In genomic region chr5:56025303-56025885, GRCh38 we compare ENCODE assay signal across 1 cellular context.
TF ChIP-seq lines count a peak whose summit lies in the region.

No MANE protein-coding gene starts in this region.

TF ChIP-seq in HepG2, 621 proteins besides CTCF, POLR2A, EP300 and RAD21 (continued from another document and continues in another):
- TF ChIP-seq ZNF687 (CRISPR knock-in tag; IDR thresholded peaks at IDR 0.05), result no peak
- TF ChIP-seq PITX1 (CRISPR knock-in tag; IDR thresholded peaks at IDR 0.05), result peak; percentile 84
- no peak for TF ChIP-seq ZNF713 (CRISPR knock-in tag; IDR thresholded peaks at IDR 0.05)
- TF ChIP-seq FUBP1 (CRISPR knock-in tag; IDR thresholded peaks at IDR 0.05; ENCODE audit: borderline replicate concordance), result no peak
- TF ChIP-seq JDP2 (CRISPR knock-in tag; IDR thresholded peaks at IDR 0.05; ENCODE audit: borderline replicate concordance), result no peak
- TF ChIP-seq FOXP1 (IDR thresholded peaks at IDR 0.05), result peak; percentile 25; the same call in 1 of the 2 replicates
- TF ChIP-seq FOXP1 (CRISPR knock-in tag; IDR thresholded peaks at IDR 0.05), result peak; percentile 80
- no peak for TF ChIP-seq SOX6 (IDR thresholded peaks at IDR 0.05)
- peak; percentile 90 for TF ChIP-seq SOX6 (CRISPR knock-in tag; IDR thresholded peaks at IDR 0.05)
- no peak for TF ChIP-seq ZNF724P (CRISPR knock-in tag; IDR thresholded peaks at IDR 0.05; ENCODE audit: borderline replicate concordance)
- peak; percentile 87; the same call in 1 of the 2 replicates for TF ChIP-seq ATF1 (CRISPR knock-in tag; IDR thresholded peaks at IDR 0.05)
- TF ChIP-seq ZFP82 (CRISPR knock-in tag; IDR thresholded peaks at IDR 0.05; ENCODE audit: borderline replicate concordance), result no peak
- no peak for TF ChIP-seq FOXC1 (CRISPR knock-in tag; IDR thresholded peaks at IDR 0.05; ENCODE audit: borderline replicate concordance)
- peak; percentile 84 for TF ChIP-seq RARA (CRISPR knock-in tag; IDR thresholded peaks at IDR 0.05)
- TF ChIP-seq, protein P1, sequence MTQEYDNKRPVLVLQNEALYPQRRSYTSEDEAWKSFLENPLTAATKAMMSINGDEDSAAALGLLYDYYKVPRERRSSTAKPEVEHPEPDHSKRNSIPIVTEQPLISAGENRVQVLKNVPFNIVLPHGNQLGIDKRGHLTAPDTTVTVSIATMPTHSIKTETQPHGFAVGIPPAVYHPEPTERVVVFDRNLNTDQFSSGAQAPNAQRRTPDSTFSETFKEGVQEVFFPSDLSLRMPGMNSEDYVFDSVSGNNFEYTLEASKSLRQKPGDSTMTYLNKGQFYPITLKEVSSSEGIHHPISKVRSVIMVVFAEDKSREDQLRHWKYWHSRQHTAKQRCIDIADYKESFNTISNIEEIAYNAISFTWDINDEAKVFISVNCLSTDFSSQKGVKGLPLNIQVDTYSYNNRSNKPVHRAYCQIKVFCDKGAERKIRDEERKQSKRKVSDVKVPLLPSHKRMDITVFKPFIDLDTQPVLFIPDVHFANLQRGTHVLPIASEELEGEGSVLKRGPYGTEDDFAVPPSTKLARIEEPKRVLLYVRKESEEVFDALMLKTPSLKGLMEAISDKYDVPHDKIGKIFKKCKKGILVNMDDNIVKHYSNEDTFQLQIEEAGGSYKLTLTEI (CRISPR knock-in tag; conservative IDR thresholded peaks at IDR 0.05), result no peak
- TF ChIP-seq ZBTB43 (CRISPR knock-in tag; conservative IDR thresholded peaks at IDR 0.05), result 0 out of 2 replicates have a peak, but pooled peaks have one; percentile 30
- no peak for TF ChIP-seq TP53 (CRISPR knock-in tag; conservative IDR thresholded peaks at IDR 0.05)
- TF ChIP-seq, protein P2, sequence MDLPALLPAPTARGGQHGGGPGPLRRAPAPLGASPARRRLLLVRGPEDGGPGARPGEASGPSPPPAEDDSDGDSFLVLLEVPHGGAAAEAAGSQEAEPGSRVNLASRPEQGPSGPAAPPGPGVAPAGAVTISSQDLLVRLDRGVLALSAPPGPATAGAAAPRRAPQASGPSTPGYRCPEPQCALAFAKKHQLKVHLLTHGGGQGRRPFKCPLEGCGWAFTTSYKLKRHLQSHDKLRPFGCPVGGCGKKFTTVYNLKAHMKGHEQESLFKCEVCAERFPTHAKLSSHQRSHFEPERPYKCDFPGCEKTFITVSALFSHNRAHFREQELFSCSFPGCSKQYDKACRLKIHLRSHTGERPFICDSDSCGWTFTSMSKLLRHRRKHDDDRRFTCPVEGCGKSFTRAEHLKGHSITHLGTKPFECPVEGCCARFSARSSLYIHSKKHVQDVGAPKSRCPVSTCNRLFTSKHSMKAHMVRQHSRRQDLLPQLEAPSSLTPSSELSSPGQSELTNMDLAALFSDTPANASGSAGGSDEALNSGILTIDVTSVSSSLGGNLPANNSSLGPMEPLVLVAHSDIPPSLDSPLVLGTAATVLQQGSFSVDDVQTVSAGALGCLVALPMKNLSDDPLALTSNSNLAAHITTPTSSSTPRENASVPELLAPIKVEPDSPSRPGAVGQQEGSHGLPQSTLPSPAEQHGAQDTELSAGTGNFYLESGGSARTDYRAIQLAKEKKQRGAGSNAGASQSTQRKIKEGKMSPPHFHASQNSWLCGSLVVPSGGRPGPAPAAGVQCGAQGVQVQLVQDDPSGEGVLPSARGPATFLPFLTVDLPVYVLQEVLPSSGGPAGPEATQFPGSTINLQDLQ (CRISPR knock-in tag; IDR thresholded peaks at IDR 0.05), result no peak
- no peak for TF ChIP-seq DMTF1 (CRISPR knock-in tag; IDR thresholded peaks at IDR 0.05)
- 0 out of 2 replicates have a peak, but pooled peaks have one; percentile 45 for TF ChIP-seq NFATC3 (CRISPR knock-in tag; IDR thresholded peaks at IDR 0.05)
- TF ChIP-seq ZNF788 (CRISPR knock-in tag; IDR thresholded peaks at IDR 0.05; ENCODE audit: borderline replicate concordance), result no peak; the same call in 1 of the 2 replicates
- TF ChIP-seq TBP (CRISPR knock-in tag; IDR thresholded peaks at IDR 0.05), result no peak
- TF ChIP-seq ZNF264 (CRISPR knock-in tag; IDR thresholded peaks at IDR 0.05), result peak; percentile 51; the same call in 1 of the 2 replicates
- TF ChIP-seq CREM (IDR thresholded peaks at IDR 0.05), result peak; percentile 84
- no peak for TF ChIP-seq CREM (CRISPR knock-in tag; IDR thresholded peaks at IDR 0.05)
- no peak for TF ChIP-seq ZSCAN30 (CRISPR knock-in tag; IDR thresholded peaks at IDR 0.05)
- TF ChIP-seq PRDM10 (CRISPR knock-in tag; IDR thresholded peaks at IDR 0.05; ENCODE audit: low read depth), result peak; percentile 77
- no peak for TF ChIP-seq RFX5 (IDR thresholded peaks at IDR 0.05; ENCODE audit: low read depth, low read length)
- no peak for TF ChIP-seq ZBTB42 (CRISPR knock-in tag; IDR thresholded peaks at IDR 0.05)
- TF ChIP-seq, protein P3, sequence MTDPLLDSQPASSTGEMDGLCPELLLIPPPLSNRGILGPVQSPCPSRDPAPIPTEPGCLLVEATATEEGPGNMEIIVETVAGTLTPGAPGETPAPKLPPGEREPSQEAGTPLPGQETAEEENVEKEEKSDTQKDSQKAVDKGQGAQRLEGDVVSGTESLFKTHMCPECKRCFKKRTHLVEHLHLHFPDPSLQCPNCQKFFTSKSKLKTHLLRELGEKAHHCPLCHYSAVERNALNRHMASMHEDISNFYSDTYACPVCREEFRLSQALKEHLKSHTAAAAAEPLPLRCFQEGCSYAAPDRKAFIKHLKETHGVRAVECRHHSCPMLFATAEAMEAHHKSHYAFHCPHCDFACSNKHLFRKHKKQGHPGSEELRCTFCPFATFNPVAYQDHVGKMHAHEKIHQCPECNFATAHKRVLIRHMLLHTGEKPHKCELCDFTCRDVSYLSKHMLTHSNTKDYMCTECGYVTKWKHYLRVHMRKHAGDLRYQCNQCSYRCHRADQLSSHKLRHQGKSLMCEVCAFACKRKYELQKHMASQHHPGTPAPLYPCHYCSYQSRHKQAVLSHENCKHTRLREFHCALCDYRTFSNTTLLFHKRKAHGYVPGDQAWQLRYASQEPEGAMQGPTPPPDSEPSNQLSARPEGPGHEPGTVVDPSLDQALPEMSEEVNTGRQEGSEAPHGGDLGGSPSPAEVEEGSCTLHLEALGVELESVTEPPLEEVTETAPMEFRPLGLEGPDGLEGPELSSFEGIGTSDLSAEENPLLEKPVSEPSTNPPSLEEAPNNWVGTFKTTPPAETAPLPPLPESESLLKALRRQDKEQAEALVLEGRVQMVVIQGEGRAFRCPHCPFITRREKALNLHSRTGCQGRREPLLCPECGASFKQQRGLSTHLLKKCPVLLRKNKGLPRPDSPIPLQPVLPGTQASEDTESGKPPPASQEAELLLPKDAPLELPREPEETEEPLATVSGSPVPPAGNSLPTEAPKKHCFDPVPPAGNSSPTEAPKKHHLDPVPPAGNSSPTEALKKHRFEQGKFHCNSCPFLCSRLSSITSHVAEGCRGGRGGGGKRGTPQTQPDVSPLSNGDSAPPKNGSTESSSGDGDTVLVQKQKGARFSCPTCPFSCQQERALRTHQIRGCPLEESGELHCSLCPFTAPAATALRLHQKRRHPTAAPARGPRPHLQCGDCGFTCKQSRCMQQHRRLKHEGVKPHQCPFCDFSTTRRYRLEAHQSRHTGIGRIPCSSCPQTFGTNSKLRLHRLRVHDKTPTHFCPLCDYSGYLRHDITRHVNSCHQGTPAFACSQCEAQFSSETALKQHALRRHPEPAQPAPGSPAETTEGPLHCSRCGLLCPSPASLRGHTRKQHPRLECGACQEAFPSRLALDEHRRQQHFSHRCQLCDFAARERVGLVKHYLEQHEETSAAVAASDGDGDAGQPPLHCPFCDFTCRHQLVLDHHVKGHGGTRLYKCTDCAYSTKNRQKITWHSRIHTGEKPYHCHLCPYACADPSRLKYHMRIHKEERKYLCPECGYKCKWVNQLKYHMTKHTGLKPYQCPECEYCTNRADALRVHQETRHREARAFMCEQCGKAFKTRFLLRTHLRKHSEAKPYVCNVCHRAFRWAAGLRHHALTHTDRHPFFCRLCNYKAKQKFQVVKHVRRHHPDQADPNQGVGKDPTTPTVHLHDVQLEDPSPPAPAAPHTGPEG (CRISPR knock-in tag; IDR thresholded peaks at IDR 0.05), result no peak
- no peak for TF ChIP-seq ZNF841 (CRISPR knock-in tag; IDR thresholded peaks at IDR 0.05; ENCODE audit: borderline replicate concordance)
- TF ChIP-seq ZNF17 (CRISPR knock-in tag; IDR thresholded peaks at IDR 0.05), result no peak
- no peak for TF ChIP-seq ARNT (IDR thresholded peaks at IDR 0.05)
